8 cellular contexts compared by ENCODE assay signal in genomic region chr17:4500188-4500565, GRCh38. TPM values are rescaled to one million over a fixed set of nuclear protein-coding genes. Genes with fewer than 3 reads are reported as not detected.
DNase-seq lines count a peak whose midpoint lies in the region; ATAC-seq, FAIRE-seq and TF ChIP-seq lines count a peak whose summit lies in the region.

No MANE protein-coding gene starts in this region.

- TF ChIP-seq CTCF in activated B cell treated with CpG ODN at 0.5 μM for 24 hours (IDR thresholded peaks at IDR 0.05), result no peak
- TF ChIP-seq CTCF in HepG2 (CRISPR knock-in tag; IDR thresholded peaks at IDR 0.05), result no peak
- no peak for TF ChIP-seq CTCF in GM13977 (IDR thresholded peaks at IDR 0.05; ENCODE audit: extremely low read depth, insufficient read depth, missing control alignments)

- peak overlapping the region in 1 of 3 experiments; percentile 40; a peak in 2 of 6 replicates for H3K4me3 ChIP-seq in HepG2 (replicated peaks in 1 of 3; ENCODE audit: insufficient read depth in 1 of 3, low read depth in 2 of 3, low read length in 3 of 3)

- peaks cover 23% of the 10 kb centered on the region for H3K4me1 Mint-ChIP-seq in T-helper 2 cell treated with Interferon-gamma antibody and Interleukin-4, amounts not matched to agents 5 μg/mL and 100 μg/mL, for 36 hours (ENCODE audit: low read depth)
- peaks cover 32% of the 10 kb centered on the region for H3K4me1 Mint-ChIP-seq in activated B cell treated with CpG ODN at 0.5 μM for 24 hours

- ATAC-seq in activated B cell treated with CpG ODN at 0.5 μM for 24 hours (ENCODE audit: low read depth) (no peak), HepG2 (peak; percentile 23), HG03460 (IDR thresholded peaks at IDR 0.05; ENCODE audit: unreplicated experiment) (no peak)

- H3K36me3 ChIP-seq in HepG2 (replicated peaks in 1 of 2; ENCODE audit: control insufficient read depth in 1 of 2, insufficient read depth in 2 of 2, low read length in 2 of 2), result no peaks in the 10 kb centered on the region

- intact Hi-C loops in activated B cell treated with CpG ODN at 0.5 μM for 24 hours (cut with micrococcal nuclease) (no loop called here), HepG2 (cut with micrococcal nuclease; ENCODE audit: unreplicated experiment) (no loop called here), posterior cingulate gyrus (cut with DNase I) (loop anchor here (5.0 kb wide), 1 partner anchor 42 kb away; no protein-coding TSS in a partner anchor)

- DNase-seq in T-helper 2 cell treated with Interferon-gamma antibody and Interleukin-4, amounts not matched to agents 5 μg/mL and 100 μg/mL, for 36 hours (ENCODE audit: low spot score), result no peak
- DNase-seq in T-helper 2 cell (no peak), activated B cell treated with CpG ODN at 0.5 μM for 24 hours (no peak), HepG2 (ENCODE audit: low spot score) (no peak), substantia nigra (lab: John Stamatoyannopoulos, UW) (no peak), posterior cingulate gyrus (no peak), GM13977 (ENCODE audit: low spot score) (no peak)

- TF ChIP-seq POLR2A in HepG2 (IDR thresholded peaks at IDR 0.05; ENCODE audit: insufficient read depth in 1 of 2, low read depth in 2 of 2, low read length in 2 of 2), result no peak

- no peaks in the 10 kb centered on the region for H3K9me3 Mint-ChIP-seq in T-helper 2 cell treated with Interferon-gamma antibody and Interleukin-4, amounts not matched to agents 5 μg/mL and 100 μg/mL, for 36 hours
- H3K9me3 Mint-ChIP-seq in activated B cell treated with CpG ODN at 0.5 μM for 24 hours, result no peaks in the 10 kb centered on the region

- no peak for TF ChIP-seq RAD21 in HepG2 (CRISPR knock-in tag; IDR thresholded peaks at IDR 0.05)

- H3K9me3 ChIP-seq in HepG2 (ENCODE audit: low read length), result no peaks in the 10 kb centered on the region

- 20% methylated on average over 3 of the region's 7 CpGs for WGBS in HepG2 (ENCODE audit: low lambda C conversion rate)

- BruUV-seq in HepG2 (replicated peaks; lab: Mats Ljungman, UMichigan), result no TSS peak

- H3K9ac ChIP-seq in HepG2 (ENCODE audit: insufficient read depth, low read depth, low read length), result no peak overlapping the region

- H2AFZ ChIP-seq in HepG2 (ENCODE audit: low read length), result no peak overlapping the region

- H3K4me1 ChIP-seq in HepG2 (ENCODE audit: insufficient read depth, low read length), result peaks cover 22% of the 10 kb centered on the region

- H4K20me1 ChIP-seq in HepG2 (ENCODE audit: insufficient read depth, low read length), result 0 out of 2 replicates have a peak, but pooled peaks cover 6% of the 10 kb centered on the region

- peaks cover 4% of the 10 kb centered on the region for H3K36me3 Mint-ChIP-seq in T-helper 2 cell treated with Interferon-gamma antibody and Interleukin-4, amounts not matched to agents 5 μg/mL and 100 μg/mL, for 36 hours (ENCODE audit: low read depth)
- no peaks in the 10 kb centered on the region for H3K36me3 Mint-ChIP-seq in activated B cell treated with CpG ODN at 0.5 μM for 24 hours (ENCODE audit: low read depth)

- peak overlapping the region; percentile 18; the same call in 1 of the 2 replicates for H3K4me2 ChIP-seq in HepG2 (ENCODE audit: low read depth, low read length)

- H3K27me3 ChIP-seq in HepG2 (ENCODE audit: control insufficient read depth in 1 of 2, insufficient read depth in 2 of 2, low read length in 2 of 2), result peaks cover 0 to 70% of the 10 kb centered on the region in 2 experiments

- POLR2A ChIA-PET in activated B cell treated with CpG ODN at 0.5 μM for 24 hours (lab: Charles Lee) (interaction anchor here (0.7 to 1.5 kb wide), 3 partner anchors 34 to 1907 kb away, joined by 3 to 5 read pairs (median 4); partner anchors contain the start of gene MYBBP1A), HepG2 (lab: Yijun Ruan, JAX) (no interaction called here)

- H3K79me2 ChIP-seq in HepG2 (ENCODE audit: insufficient read depth, low read length), result no peaks in the 10 kb centered on the region

- peak overlapping the region; percentile 31 for H3K27ac Mint-ChIP-seq in T-helper 2 cell treated with Interferon-gamma antibody and Interleukin-4, amounts not matched to agents 5 μg/mL and 100 μg/mL, for 36 hours
- H3K27ac Mint-ChIP-seq in activated B cell treated with CpG ODN at 0.5 μM for 24 hours, result no peak overlapping the region

- peak overlapping the region; percentile 54 for H3K4me3 Mint-ChIP-seq in T-helper 2 cell treated with Interferon-gamma antibody and Interleukin-4, amounts not matched to agents 5 μg/mL and 100 μg/mL, for 36 hours
- H3K4me3 Mint-ChIP-seq in activated B cell treated with CpG ODN at 0.5 μM for 24 hours, result peak overlapping the region; percentile 78

- H3K27me3 Mint-ChIP-seq in T-helper 2 cell treated with Interferon-gamma antibody and Interleukin-4, amounts not matched to agents 5 μg/mL and 100 μg/mL, for 36 hours (ENCODE audit: low read depth), result peaks cover 50% of the 10 kb centered on the region
- H3K27me3 Mint-ChIP-seq in activated B cell treated with CpG ODN at 0.5 μM for 24 hours, result peaks cover 42% of the 10 kb centered on the region

- FAIRE-seq in HepG2 (lab: Jason Lieb, UNC), result no peak

- TF ChIP-seq EP300 in HepG2 (IDR thresholded peaks at IDR 0.05; ENCODE audit: low read depth in 2 of 2, low read length in 2 of 2), result no peak
- no peak for TF ChIP-seq EP300 in HepG2 (CRISPR knock-in tag; IDR thresholded peaks at IDR 0.05; ENCODE audit: borderline replicate concordance)

- in situ Hi-C loops in HepG2 (cut with HindIII; ENCODE audit: extremely low pct_ligation_motif_present, low pct_unique_long_range_greater_than_20kb) (no loop called here), GM13977 (cut with MboI; ENCODE audit: low pct_unique_long_range_greater_than_20kb, low sequenced_read_pairs, unreplicated experiment) (no loop called here)

- CTCF ChIA-PET in activated B cell treated with CpG ODN at 0.5 μM for 24 hours (lab: Charles Lee), result no interaction called here
- CTCF ChIA-PET in HepG2 (lab: Yijun Ruan, JAX; ENCODE audit: low intra/inter-chr PET ratio, low total read pairs), result no interaction called here

- H3K27ac ChIP-seq in HepG2 (ENCODE audit: extremely low read length, insufficient read depth, low read length) (no peak overlapping the region), substantia nigra (ENCODE audit: low read depth, low read length, poor library complexity, severe bottlenecking) (peak overlapping the region; percentile 74)

RNA-seq across cellular contexts. Expression of gene SPNS2, which starts 1.5 kb away (rescaled TPM):
- 0.38 TPM in 1 of 2 replicates, not detected in the other for total RNA-seq in activated B cell treated with CpG ODN at 0.5 μM for 24 hours
- total RNA-seq in HepG2 (2016; rRNA removed; fragmentation: Illumina TruSeq; extraction: Trizol), result not detected in 2 replicates
- not detected in 2 replicates for total RNA-seq in HepG2 (2016; cell fraction: cytosol; rRNA removed; fragmentation: Illumina TruSeq; extraction: Trizol; ENCODE audit: low read depth)
- total RNA-seq in HepG2 (2016; cell fraction: insoluble cytoplasmic fraction; rRNA removed; fragmentation: Illumina TruSeq; extraction: Trizol), result not detected in 2 replicates
- total RNA-seq in HepG2 (2016; cell fraction: membrane; rRNA removed; fragmentation: Illumina TruSeq; extraction: Trizol), result not detected in 2 replicates
- not detected in 2 replicates for total RNA-seq in HepG2 (2016; cell fraction: nucleus; rRNA removed; fragmentation: Illumina TruSeq; extraction: Trizol)
- 0.01 and 0.03 TPM in 2 replicates for polyA plus RNA-seq in HepG2 (2011; rRNA removed)
- polyA plus RNA-seq in HepG2 (2011; cell fraction: cytosol; rRNA removed), result 0.03 and 0.05 TPM in 2 replicates
- polyA plus RNA-seq in HepG2 (2011; cell fraction: nucleus; rRNA removed), result 0.14 TPM in 1 of 2 replicates, not detected in the other
- polyA plus RNA-seq in HepG2 (2012), result 0.16 and 0.34 TPM in 2 replicates
- not detected in 2 replicates for polyA plus RNA-seq in HepG2 (2016; cell fraction: cytosol; fragmentation: Illumina TruSeq; extraction: Trizol; ENCODE audit: low read depth)
- polyA plus RNA-seq in HepG2 (2016; cell fraction: insoluble cytoplasmic fraction; fragmentation: Illumina TruSeq; extraction: Trizol; ENCODE audit: low read depth), result not detected in 2 replicates
- not detected in 2 replicates for polyA plus RNA-seq in HepG2 (2016; cell fraction: membrane; fragmentation: Illumina TruSeq; extraction: Trizol; ENCODE audit: low read depth)
- not detected in 2 replicates for polyA plus RNA-seq in HepG2 (2016; cell fraction: nucleus; fragmentation: Illumina TruSeq; extraction: Trizol; ENCODE audit: insufficient read depth, low read depth)
- 0.16 TPM in 1 of 2 replicates, not detected in the other for polyA minus RNA-seq in HepG2 (2011; rRNA and poly(A)+ RNA removed; ENCODE audit: low replicate concordance)
- polyA minus RNA-seq in HepG2 (2011; cell fraction: cytosol; rRNA and poly(A)+ RNA removed), result not detected in 2 replicates
- not detected in 2 replicates for polyA minus RNA-seq in HepG2 (2011; cell fraction: nucleus; rRNA and poly(A)+ RNA removed)

RNA-seq across cellular contexts. Expression of gene MYBBP1A, which starts 55.0 kb away (rescaled TPM):
- total RNA-seq in activated B cell treated with CpG ODN at 0.5 μM for 24 hours (90.3 and 108 TPM in 2 replicates), HepG2 (2016; rRNA removed; fragmentation: Illumina TruSeq; extraction: Trizol) (40.4 and 54.8 TPM in 2 replicates)
- 58.9 and 65.5 TPM in 2 replicates for total RNA-seq in HepG2 (2016; cell fraction: cytosol; rRNA removed; fragmentation: Illumina TruSeq; extraction: Trizol; ENCODE audit: low read depth)
- total RNA-seq in HepG2 (2016; cell fraction: insoluble cytoplasmic fraction; rRNA removed; fragmentation: Illumina TruSeq; extraction: Trizol), result 35.1 and 61.8 TPM in 2 replicates
- total RNA-seq in HepG2 (2016; cell fraction: membrane; rRNA removed; fragmentation: Illumina TruSeq; extraction: Trizol), result 24.4 and 24.9 TPM in 2 replicates
- 52.0 and 62.6 TPM in 2 replicates for total RNA-seq in HepG2 (2016; cell fraction: nucleus; rRNA removed; fragmentation: Illumina TruSeq; extraction: Trizol)
- polyA plus RNA-seq in HepG2 (2011; rRNA removed), result 18.6 and 28.4 TPM in 2 replicates
- 9.7 and 12.5 TPM in 2 replicates for polyA plus RNA-seq in HepG2 (2011; cell fraction: cytosol; rRNA removed)
- polyA plus RNA-seq in HepG2 (2011; cell fraction: nucleus; rRNA removed), result 158 and 176 TPM in 2 replicates
- 28.0 and 41.5 TPM in 2 replicates for polyA plus RNA-seq in HepG2 (2012)
- polyA plus RNA-seq in HepG2 (2016; cell fraction: cytosol; fragmentation: Illumina TruSeq; extraction: Trizol; ENCODE audit: low read depth), result 7.8 and 7.9 TPM in 2 replicates
- 28.2 and 32.7 TPM in 2 replicates for polyA plus RNA-seq in HepG2 (2016; cell fraction: insoluble cytoplasmic fraction; fragmentation: Illumina TruSeq; extraction: Trizol; ENCODE audit: low read depth)
- 9.0 and 12.1 TPM in 2 replicates for polyA plus RNA-seq in HepG2 (2016; cell fraction: membrane; fragmentation: Illumina TruSeq; extraction: Trizol; ENCODE audit: low read depth)
- 146 and 160 TPM in 2 replicates for polyA plus RNA-seq in HepG2 (2016; cell fraction: nucleus; fragmentation: Illumina TruSeq; extraction: Trizol; ENCODE audit: insufficient read depth, low read depth)
- 50.2 and 100 TPM in 2 replicates for polyA minus RNA-seq in HepG2 (2011; rRNA and poly(A)+ RNA removed; ENCODE audit: low replicate concordance)
- polyA minus RNA-seq in HepG2 (2011; cell fraction: cytosol; rRNA and poly(A)+ RNA removed), result 19.4 and 21.0 TPM in 2 replicates
- 53.3 and 54.8 TPM in 2 replicates for polyA minus RNA-seq in HepG2 (2011; cell fraction: nucleus; rRNA and poly(A)+ RNA removed)
